14 cellular contexts compared by ENCODE assay signal in genomic region chr17:71921726-71922320, GRCh38.
DNase-seq lines count a peak whose midpoint lies in the region; ATAC-seq and TF ChIP-seq lines count a peak whose summit lies in the region.
"Had no signal": no experiment of that assay in that cellular context is flagged by ENCODE, and none has a peak within 500 bp of the region (broad histone marks: within the 10 kb centered on the region; RNA-seq: fewer than 3 reads in every experiment).

No MANE protein-coding gene starts in this region.

- peaks cover 10 to 11% of the 10 kb centered on the region in 2 donors for H3K4me1 Mint-ChIP-seq in immature natural killer cell
- H3K4me1 Mint-ChIP-seq: CD14-positive monocyte had no signal

- POLR2A ChIA-PET in RWPE1 (lab: Yijun Ruan, JAX; ENCODE audit: low non-redundant PET) = no interaction called here

- H3K27me3 ChIP-seq in ACC112 (ENCODE audit: insufficient read depth, low read length) = no peaks in the 10 kb centered on the region

- peak overlapping the region in 3 of 5 donors; percentile 5 to 43 (median 18) for H3K4me3 Mint-ChIP-seq in immature natural killer cell
- H3K4me3 Mint-ChIP-seq: CD14-positive monocyte had no signal

- H3K9me3 Mint-ChIP-seq in immature natural killer cell = peaks cover 0 to 54% (median 7%) of the 10 kb centered on the region in 6 donors

- H3K27ac Mint-ChIP-seq in immature natural killer cell = peak overlapping the region in 3 of 6 donors; percentile 1 to 52 (median 43)
- H3K27ac Mint-ChIP-seq: CD14-positive monocyte had no signal

- no peak for ATAC-seq in HG03342 (IDR thresholded peaks at IDR 0.05; ENCODE audit: unreplicated experiment)
- ATAC-seq: K562 had no signal

- H2AFZ ChIP-seq in ACC112 (ENCODE audit: low read length, unreplicated experiment) = peak overlapping the region; percentile 50

- H3K4me3 ChIP-seq in ACC112 (ENCODE audit: low read depth, low read length) = no peak overlapping the region
- H3K4me3 ChIP-seq in GM12865 (ENCODE audit: low read depth, low read length) = no peak overlapping the region
- H3K4me3 ChIP-seq: HAP-1, K562 had no signal

- no peaks in the 10 kb centered on the region for H3K36me3 ChIP-seq in ACC112 (ENCODE audit: insufficient read depth, low read length)
- H3K36me3 ChIP-seq: HAP-1 had no signal

- H3K27ac ChIP-seq in ACC112 (ENCODE audit: low read depth, low read length) (peak overlapping the region; percentile 47), RWPE1 (no peak overlapping the region)

- TF ChIP-seq CTCF in GM12865 (IDR thresholded peaks at IDR 0.05; ENCODE audit: insufficient read depth, low read depth, low read length, missing control alignments) (no peak), RWPE1 (conservative IDR thresholded peaks at IDR 0.05; ENCODE audit: low read depth) (no peak)

- H3K36me3 Mint-ChIP-seq in immature natural killer cell = no peaks in the 10 kb centered on the region
- H3K36me3 Mint-ChIP-seq: CD14-positive monocyte had no signal

- peaks cover 0 to 4% (median 2%) of the 10 kb centered on the region in 3 donors for H3K27me3 Mint-ChIP-seq in immature natural killer cell (ENCODE audit: low read depth in 3 of 3)

- DNase-seq in GM12865 (ENCODE audit: low read depth) (peak; percentile 65), RPMI7951 (ENCODE audit: low read depth) (peak; percentile 27), immature natural killer cell (peak; percentile 23 to 52 (median 28)), DMS 273 treated with DMSO at 0.1 percent for 48 hours (lab: John Stamatoyannopoulos, UW) (no peak), RWPE1 (ENCODE audit: low spot score) (no peak), SIG-M5 treated with dmso at 0.1 percent for 504 hours (lab: John Stamatoyannopoulos, UW; ENCODE audit: unreplicated experiment) (no peak)
- DNase-seq: aorta, hypothalamus, NCI-H2029 had no signal

- CTCF ChIA-PET in RWPE1 (lab: Yijun Ruan, JAX) = no interaction called here

- H3K4me1 ChIP-seq in ACC112 (ENCODE audit: control insufficient read depth, insufficient read depth, low read length, unreplicated experiment) = peaks cover 26% of the 10 kb centered on the region
- H3K4me1 ChIP-seq: HAP-1 had no signal

- H3K79me2 ChIP-seq in ACC112 (ENCODE audit: control insufficient read depth, insufficient read depth, low read length, unreplicated experiment) = no peaks in the 10 kb centered on the region

Comparison
In these comparisons a context has a peak if more than half of its experiments do, and no peak if none do; other contexts are left out.
1. DNase-seq: peak in GM12865 (single experiment), RPMI7951 (single experiment) and immature natural killer cell (3 of 3); none in DMS 273 treated with DMSO at 0.1 percent for 48 hours (single experiment), RWPE1 (single experiment) and SIG-M5 treated with dmso at 0.1 percent for 504 hours (single experiment).